ENCODE assay signal across 1 cellular context in the genomic region with DNA sequence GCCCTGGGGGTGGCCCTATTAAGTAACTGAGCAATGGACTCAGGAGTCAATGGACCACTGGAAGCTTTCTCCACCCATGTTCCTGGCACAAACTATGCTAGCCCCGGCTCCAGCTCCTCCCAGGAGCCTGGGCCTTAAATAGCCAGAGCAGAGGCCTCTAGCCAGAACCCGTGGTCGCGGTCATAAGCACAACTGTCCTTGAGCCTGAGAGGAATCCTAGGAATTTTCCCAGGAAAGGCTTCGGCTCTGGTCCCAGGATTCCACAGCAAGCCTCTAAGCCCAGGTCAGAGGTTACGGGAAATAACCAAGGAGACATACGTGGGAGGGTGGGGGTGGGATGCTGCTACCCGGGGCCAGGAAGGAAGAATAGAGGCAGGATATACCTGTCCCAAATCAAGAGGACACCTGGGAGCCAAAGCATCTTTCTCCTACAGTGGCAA.
TF ChIP-seq lines count a peak whose summit lies in the region.

No MANE protein-coding gene starts in this region.

TF ChIP-seq in endothelial cell of umbilical vein, 7 proteins besides CTCF, POLR2A, EP300 and RAD21:
- TF ChIP-seq MYC (IDR thresholded peaks at IDR 0.05; ENCODE audit: low read depth, low read length) (no peak), POLR2AphosphoS5 (IDR thresholded peaks at IDR 0.05; ENCODE audit: insufficient read depth, low read depth, low read length) (no peak), GATA2 (IDR thresholded peaks at IDR 0.05; ENCODE audit: insufficient read depth, insufficient read length, low read depth, low read length) (no peak), FOS (IDR thresholded peaks at IDR 0.05; ENCODE audit: borderline replicate concordance, insufficient read depth, low read length) (no peak), JUN (IDR thresholded peaks at IDR 0.05; ENCODE audit: borderline replicate concordance, insufficient read depth, insufficient read length, low read depth) (no peak), EZH2 (IDR thresholded peaks at IDR 0.05; ENCODE audit: borderline replicate concordance, low read depth, low read length, severe bottlenecking) (no peak)
- TF ChIP-seq, protein P1, sequence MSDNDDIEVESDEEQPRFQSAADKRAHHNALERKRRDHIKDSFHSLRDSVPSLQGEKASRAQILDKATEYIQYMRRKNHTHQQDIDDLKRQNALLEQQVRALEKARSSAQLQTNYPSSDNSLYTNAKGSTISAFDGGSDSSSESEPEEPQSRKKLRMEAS (IDR thresholded peaks at IDR 0.05; ENCODE audit: insufficient read depth, insufficient read length), result no peak
